ENCODE assay signal across 12 cellular contexts in genomic region chr9:137237759-137238726, GRCh38. TPM values are rescaled to one million over a fixed set of nuclear protein-coding genes. Genes with fewer than 3 reads are reported as not detected.
DNase-seq lines count a peak whose midpoint lies in the region; ATAC-seq and TF ChIP-seq lines count a peak whose summit lies in the region.
"Had no signal": no experiment of that assay in that cellular context is flagged by ENCODE, and none has a peak within 500 bp of the region (broad histone marks: within the 10 kb centered on the region; RNA-seq: fewer than 3 reads in every experiment).

No MANE protein-coding gene starts in this region.

- no peaks in the 10 kb centered on the region for H3K9me2 ChIP-seq in DOHH2 (replicated peaks; ENCODE audit: control insufficient read depth, low read length)

- H3K9me3 ChIP-seq in DOHH2 (ENCODE audit: control insufficient read depth, insufficient read depth, low read length), result no peaks in the 10 kb centered on the region
- H3K9me3 ChIP-seq: heart left ventricle had no signal

- peak overlapping the region; percentile 9 to 82 (median 26) for H3K4me3 Mint-ChIP-seq in brain

- peak overlapping the region; percentile 27; the same call in 1 of the 2 replicates for H3K4me3 ChIP-seq in DOHH2 (ENCODE audit: low read length)
- H3K4me3 ChIP-seq: heart left ventricle had no signal

- peaks cover 9% of the 10 kb centered on the region for H3F3A ChIP-seq in DOHH2 (ENCODE audit: control insufficient read depth, insufficient read depth)

- ATAC-seq in GM18517 (IDR thresholded peaks at IDR 0.05; ENCODE audit: unreplicated experiment) (no peak), GM18907 (IDR thresholded peaks at IDR 0.05; ENCODE audit: unreplicated experiment) (no peak), Right ventricle myocardium superior (ENCODE audit: poor library complexity) (no peak)
- ATAC-seq: heart left ventricle had no signal

- intact Hi-C loops in Right ventricle myocardium superior (cut with DNase I), result no loop called here

- H3K9me3 Mint-ChIP-seq in brain, result no peaks in the 10 kb centered on the region
- H3K9me3 Mint-ChIP-seq: central memory CD8-positive, alpha-beta T cell had no signal

- peak overlapping the region in 3 of 5 experiments; percentile 14 to 85 (median 65) for H3K27ac Mint-ChIP-seq in brain

- H3K4me1 ChIP-seq in DOHH2 (ENCODE audit: control insufficient read depth, low read length), result peaks cover 63% of the 10 kb centered on the region

- H3K4me2 ChIP-seq in DOHH2 (ENCODE audit: low read length), result peak overlapping the region; percentile 66

- DNase-seq in NCI-H2107 (lab: John Stamatoyannopoulos, UW) (peak; percentile 79), occipital lobe (lab: John Stamatoyannopoulos, UW) (peak; percentile 72), Right ventricle myocardium superior (no peak), GDM1 (lab: John Stamatoyannopoulos, UW) (no peak)
- DNase-seq: activated CD4-positive, CD25-positive, alpha-beta regulatory T cell treated with anti-CD3 and anti-CD28 coated beads, Interleukin-2, amount 50 U/mL, for 72 hours; heart left ventricle had no signal

- H3K27me3 ChIP-seq in DOHH2 (ENCODE audit: control insufficient read depth, low read length), result no peaks in the 10 kb centered on the region

- H3K4me1 Mint-ChIP-seq in brain, result peaks cover 37% of the 10 kb centered on the region

- no peak for TF ChIP-seq CTCF in DOHH2 (IDR thresholded peaks at IDR 0.05; ENCODE audit: low read depth, low read length, poor library complexity, severe bottlenecking)
- TF ChIP-seq CTCF in brain (conservative IDR thresholded peaks at IDR 0.05), result no peak

- peaks cover 51% of the 10 kb centered on the region for H3K79me2 ChIP-seq in DOHH2 (ENCODE audit: control insufficient read depth, low read length)

- peaks cover 19% of the 10 kb centered on the region for H3K36me3 ChIP-seq in DOHH2 (ENCODE audit: control insufficient read depth, low read length)

- H3K27me3 Mint-ChIP-seq in brain, result no peaks in the 10 kb centered on the region

- H3K27ac ChIP-seq in DOHH2 (ENCODE audit: low read depth, low read length), result no peak overlapping the region

- H4K20me1 ChIP-seq in DOHH2 (ENCODE audit: control insufficient read depth, insufficient read depth, low read depth, low read length), result peaks cover 14% of the 10 kb centered on the region

- H3K36me3 Mint-ChIP-seq in brain, result peaks cover 12% of the 10 kb centered on the region

RNA-seq across cellular contexts. Expression of gene TUBB4B, which starts 3.0 kb away (rescaled TPM):
- polyA plus RNA-seq in brain (ENCODE audit: insufficient read depth, low read depth, low replicate concordance), result 1,134 TPM
- 68.9 TPM for total RNA-seq in occipital lobe
- total RNA-seq in Right ventricle myocardium superior, result 515 TPM

RNA-seq across cellular contexts. Expression of gene SLC34A3, which starts 7.3 kb away (rescaled TPM):
- not detected for polyA plus RNA-seq in brain (ENCODE audit: insufficient read depth, low read depth, low replicate concordance)
- total RNA-seq in occipital lobe (0.16 TPM), Right ventricle myocardium superior (not detected)
- total RNA-seq: heart left ventricle, renal cortical epithelial cell had no signal
- polyA plus RNA-seq: heart left ventricle had no signal

RNA-seq across cellular contexts. Expression of gene RNF224, which starts 10.7 kb away (rescaled TPM):
- not detected for polyA plus RNA-seq in brain (ENCODE audit: insufficient read depth, low read depth, low replicate concordance)
- total RNA-seq in occipital lobe (not detected), Right ventricle myocardium superior (not detected)
- total RNA-seq: heart left ventricle had no signal
- polyA plus RNA-seq: heart left ventricle had no signal

RNA-seq across cellular contexts. Expression of gene STPG3, which starts 13.0 kb away (rescaled TPM):
- polyA plus RNA-seq in brain (ENCODE audit: insufficient read depth, low read depth, low replicate concordance), result not detected
- total RNA-seq in occipital lobe, result not detected
- 1.3 TPM for total RNA-seq in Right ventricle myocardium superior
- total RNA-seq: renal cortical epithelial cell had no signal

RNA-seq across cellular contexts. Expression of gene CYSRT1, which starts 13.1 kb away (rescaled TPM):
- polyA plus RNA-seq in brain (ENCODE audit: insufficient read depth, low read depth, low replicate concordance), result 0.93 TPM
- total RNA-seq in occipital lobe, result not detected
- not detected for total RNA-seq in Right ventricle myocardium superior

Comparison
In these comparisons a context has a peak if more than half of its experiments do, and no peak if none do; other contexts are left out.
1. DNase-seq: peak in NCI-H2107 (single experiment) and occipital lobe (single experiment); none in Right ventricle myocardium superior (single experiment) and GDM1 (single experiment).